In genomic region chr17:16383772-16384171, GRCh38 we compare ENCODE assay signal across 1 cellular context.
A peak's percentile ranks its signal among the peaks of the same experiment; 100 is the strongest.
TF ChIP-seq lines count a peak whose summit lies in the region.

No MANE protein-coding gene starts in this region.

TF ChIP-seq in HepG2, 621 proteins besides CTCF, POLR2A, EP300 and RAD21:
- peak; percentile 77 for TF ChIP-seq ZC3H13 (CRISPR knock-in tag; IDR thresholded peaks at IDR 0.05)
TF ChIP-seq in HepG2: peak in this region for 1; not testable (repeated sequence) for 620.
